Comparison of ENCODE assay signal across 8 cellular contexts in genomic region chr1:13725714-13726175, GRCh38. TPM values are rescaled to one million over a fixed set of nuclear protein-coding genes. Genes with fewer than 3 reads are reported as not detected.
DNase-seq lines count a peak whose midpoint lies in the region; ATAC-seq lines count a peak whose summit lies in the region.

No MANE protein-coding gene starts in this region.

- no peaks in the 10 kb centered on the region; the same call in 1 of the 2 replicates for H3K36me3 ChIP-seq in MG63

- no peaks in the 10 kb centered on the region for H3K27me3 Mint-ChIP-seq in activated T-cell treated with anti-CD3 and anti-CD28 coated beads, Interleukin-2, amount 50 U/mL, for 4 hours (ENCODE audit: low read depth)

- no peak overlapping the region for H3K4me3 Mint-ChIP-seq in activated T-cell treated with anti-CD3 and anti-CD28 coated beads, Interleukin-2, amount 50 U/mL, for 4 hours

- no peaks in the 10 kb centered on the region for H3K9me3 ChIP-seq in MG63

- DNase-seq in DMS 273 (lab: John Stamatoyannopoulos, UW; ENCODE audit: unreplicated experiment) (peak; percentile 34), DMS 273 treated with DMSO at 0.1 percent for 48 hours (lab: John Stamatoyannopoulos, UW) (no peak), MG63 (peak; percentile 16), germinal center (ENCODE audit: low spot score) (peak; percentile 51)
- DNase-seq in activated T-cell treated with anti-CD3 and anti-CD28 coated beads, Interleukin-2, amount 50 U/mL, for 4 hours: peak; percentile 48
- DNase-seq in stimulated activated CD4-positive, alpha-beta T cell treated with anti-CD3 and anti-CD28 coated beads, Interleukin-4, amount 100 ng/mL, for 1 hour: peak; percentile 44

- H3K27me3 ChIP-seq in MG63: no peaks in the 10 kb centered on the region

- no peaks in the 10 kb centered on the region for H3K9me3 Mint-ChIP-seq in activated T-cell treated with anti-CD3 and anti-CD28 coated beads, Interleukin-2, amount 50 U/mL, for 4 hours

- ATAC-seq in activated T-cell treated with anti-CD3 and anti-CD28 coated beads, Interleukin-2, amount 50 U/mL, for 4 hours: peak; percentile 12 to 38
- ATAC-seq in GM19452 (IDR thresholded peaks at IDR 0.05; ENCODE audit: unreplicated experiment) (no peak), HG02938 (IDR thresholded peaks at IDR 0.05; ENCODE audit: unreplicated experiment) (no peak)

- H3K4me3 ChIP-seq in MG63: no peak overlapping the region

- peaks cover 62% of the 10 kb centered on the region for H3K4me1 Mint-ChIP-seq in activated T-cell treated with anti-CD3 and anti-CD28 coated beads, Interleukin-2, amount 50 U/mL, for 4 hours (ENCODE audit: low read depth)

- peaks cover 7% of the 10 kb centered on the region for H3K36me3 Mint-ChIP-seq in activated T-cell treated with anti-CD3 and anti-CD28 coated beads, Interleukin-2, amount 50 U/mL, for 4 hours (ENCODE audit: insufficient read depth)

RNA-seq across cellular contexts. Expression of gene PRDM2, which starts 25.8 kb away (rescaled TPM):
- total RNA-seq in MG63 (2014; rRNA removed; shearing (Covaris generic); ENCODE audit: low replicate concordance): 0.79 and 2.1 TPM in 2 replicates
- total RNA-seq in activated T-cell treated with anti-CD3 and anti-CD28 coated beads, Interleukin-2, amount 50 U/mL, for 4 hours: 10 to 100 TPM; 39.7 to 44.5 (median 43.2) TPM

Comparison
In these comparisons a context has a peak if more than half of its experiments do, and no peak if none do; other contexts are left out.
1. ATAC-seq: peak in activated T-cell treated with anti-CD3 and anti-CD28 coated beads, Interleukin-2, amount 50 U/mL, for 4 hours (2 of 2); none in GM19452 (single experiment) and HG02938 (single experiment).
2. RNA of gene PRDM2, which starts 25.8 kb away (total RNA-seq): 39.7 to 44.5 TPM in activated T-cell treated with anti-CD3 and anti-CD28 coated beads, Interleukin-2, amount 50 U/mL, for 4 hours; 0.79 to 2.1 TPM in MG63; every median in the first group is over 10 times any median in the second.